Comparison of ENCODE assay signal across 18 cellular contexts in the genomic region with DNA sequence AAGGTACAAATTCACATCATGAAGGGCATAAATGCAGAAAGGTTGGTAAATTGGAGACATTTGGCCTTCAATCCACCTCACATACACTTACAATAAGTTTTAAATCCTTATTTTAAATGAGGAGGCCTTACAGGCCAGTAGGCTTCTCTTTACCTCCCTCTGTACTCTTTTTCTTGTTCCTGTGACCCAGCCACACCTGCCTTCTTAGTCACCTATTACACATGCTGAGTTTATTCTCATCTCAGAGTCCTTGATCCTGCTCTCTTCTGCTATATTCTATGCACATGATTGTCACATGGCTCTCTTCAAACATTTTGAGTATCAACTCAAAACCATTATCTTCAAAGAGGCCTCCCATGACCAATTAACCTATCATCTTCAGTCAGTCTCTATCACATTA.
"Had no signal": no experiment of that assay in that cellular context is flagged by ENCODE, and none has a peak within 500 bp of the region (broad histone marks: within the 10 kb centered on the region; RNA-seq: fewer than 3 reads in every experiment).

No MANE protein-coding gene starts in this region.

- H3K36me3 ChIP-seq: heart left ventricle, neural progenitor cell, ovary had no signal

- DNase-seq: effector CD8-positive, alpha-beta T cell; foreskin melanocyte; heart left ventricle; hypothalamus; kidney glomerular epithelial cell; natural killer cell; nucleus accumbens; ovary; right cardiac atrium; stimulated activated CD4-positive, alpha-beta T cell treated with anti-CD3 and anti-CD28 coated beads, Interleukin-2, amount 100 ng/mL, for 48 hours; stimulated activated naive CD4-positive, alpha-beta T cell treated with Interleukin-2 at 50 U/mL for 16 hours; trophoblast cell had no signal

- H3K4me3 ChIP-seq: coronary artery, heart left ventricle, neural progenitor cell, ovary, smooth muscle cell had no signal

- H3K27ac ChIP-seq: coronary artery, heart left ventricle, neural progenitor cell, ovary had no signal

- H3K4me1 ChIP-seq: heart left ventricle, neural progenitor cell had no signal

- ATAC-seq: heart left ventricle, left lobe of liver, natural killer cell, right cardiac atrium had no signal

- H3K9me3 ChIP-seq: heart left ventricle, ovary had no signal

- H3K27me3 ChIP-seq: heart left ventricle, neural progenitor cell, ovary had no signal

- FAIRE-seq: endometrium, islet of Langerhans had no signal
